ENCODE assay signal across 23 cellular contexts in genomic region chr10:45660876-45661411, GRCh38. TPM values are rescaled to one million over a fixed set of nuclear protein-coding genes. Genes with fewer than 3 reads are reported as not detected.
DNase-seq lines count a peak whose midpoint lies in the region; ATAC-seq, FAIRE-seq and TF ChIP-seq lines count a peak whose summit lies in the region.
"Had no signal": no experiment of that assay in that cellular context is flagged by ENCODE, and none has a peak within 500 bp of the region (broad histone marks: within the 10 kb centered on the region; RNA-seq: fewer than 3 reads in every experiment).

No MANE protein-coding gene starts in this region.

- CTCF ChIA-PET in activated CD4-positive, alpha-beta T cell treated with anti-CD3 and anti-CD28 coated beads, Interleukin-2, amount 10 ng/mL, durations not matched to agents 7 days and 5 days (lab: Charles Lee): interaction anchor here (1.5 kb wide), 1 partner anchor 11 kb away, joined by 4 read pairs; the partner anchor contains the start of gene ZFAND4
- CTCF ChIA-PET in WTC11 (lab: Charles Lee): no interaction called here

- POLR2A ChIA-PET in activated CD4-positive, alpha-beta T cell treated with anti-CD3 and anti-CD28 coated beads, Interleukin-2, amount 10 ng/mL, durations not matched to agents 7 days and 5 days (lab: Charles Lee): interaction anchor here (0.6 kb wide), 2 partner anchors 11 to 81 kb away, joined by 3 to 10 read pairs; no protein-coding TSS in a partner anchor
- POLR2A ChIA-PET in WTC11 (lab: Charles Lee): no interaction called here

- intact Hi-C loops in lower lobe of right lung (cut with DNase I): no loop called here

- no peak overlapping the region for H2BK5ac ChIP-seq in mesendoderm (ENCODE audit: low read length)

- ATAC-seq in WTC11: peak; percentile 66
- no peak for ATAC-seq in lower lobe of right lung
- ATAC-seq: A549, upper lobe of right lung had no signal

- H3K36me3 Mint-ChIP-seq in activated CD4-positive, alpha-beta T cell treated with anti-CD3 and anti-CD28 coated beads, Interleukin-2, amount 10 ng/mL, durations not matched to agents 7 days and 5 days (ENCODE audit: low read depth): peaks cover 64% of the 10 kb centered on the region
- peaks cover 25% of the 10 kb centered on the region for H3K36me3 Mint-ChIP-seq in WTC11

- peaks cover 20% of the 10 kb centered on the region for H3K9me3 Mint-ChIP-seq in activated CD4-positive, alpha-beta T cell treated with anti-CD3 and anti-CD28 coated beads, Interleukin-2, amount 10 ng/mL, durations not matched to agents 7 days and 5 days
- no peaks in the 10 kb centered on the region; the same call in 1 of the 2 replicates for H3K9me3 Mint-ChIP-seq in WTC11
- H3K9me3 Mint-ChIP-seq: neural crest cell had no signal

- H2BK120ac ChIP-seq in mesendoderm (ENCODE audit: low read depth, low read length): no peak overlapping the region

- H3K79me1 ChIP-seq in mesendoderm (ENCODE audit: low read length): no peaks in the 10 kb centered on the region

- no peak for DNase-seq in activated CD4-positive, alpha-beta T cell treated with anti-CD3 and anti-CD28 coated beads, Interleukin-2, amount 10 ng/mL, durations not matched to agents 7 days and 5 days
- DNase-seq in activated CD4-positive, alpha-beta T cell treated with anti-CD3 and anti-CD28 coated beads, Interleukin-2, amount 50 U/mL, for 48 hours: no peak
- DNase-seq in GM18507 (ENCODE audit: extremely low spot score, insufficient read length, low read depth) (no peak), WTC11 (ENCODE audit: low spot score) (no peak), mesendoderm (peak; percentile 52), lower lobe of right lung (no peak), Ammon's horn (ENCODE audit: low spot score) (no peak), WERI-Rb-1 (no peak)
- DNase-seq: activated CD4-positive, alpha-beta T cell treated with anti-CD3 and anti-CD28 coated beads, Interleukin-2, amount 50 U/mL, for 1 hour; activated T-cell treated with anti-CD3 and anti-CD28 coated beads, Interleukin-2, amount 50 U/mL, for 24 hours; foreskin melanocyte; kidney glomerular epithelial cell; NCI-H187; SK-N-SH; stimulated activated CD4-positive, alpha-beta T cell treated with anti-CD3 and anti-CD28 coated beads, Interleukin-2, amount 100 ng/mL, for 48 hours; upper lobe of right lung had no signal

- peak; percentile 62 for FAIRE-seq in GM18507 (lab: Jason Lieb, UNC)
- FAIRE-seq: A549, bronchial epithelial cell, TTC549 had no signal

- no peak overlapping the region for H3K4me3 ChIP-seq in mesendoderm (ENCODE audit: low read length)
- no peak overlapping the region for H3K4me3 ChIP-seq in lower lobe of right lung
- H3K4me3 ChIP-seq in WERI-Rb-1 (ENCODE audit: low read depth, low read length): no peak overlapping the region
- H3K4me3 ChIP-seq: A549, prostate gland, upper lobe of right lung had no signal

- H3K4me3 Mint-ChIP-seq in activated CD4-positive, alpha-beta T cell treated with anti-CD3 and anti-CD28 coated beads, Interleukin-2, amount 10 ng/mL, durations not matched to agents 7 days and 5 days: no peak overlapping the region
- H3K4me3 Mint-ChIP-seq in WTC11: no peak overlapping the region
- H3K4me3 Mint-ChIP-seq: activated T-cell treated with anti-CD3 and anti-CD28 coated beads, Interleukin-2, amount 50 U/mL, for 24 hours; dendritic cell treated with granulocyte-macrophage colony-stimulating factor and Interleukin-4, amounts not matched to agents 40 ng/mL and 50 ng/mL, for 4 days; neural crest cell had no signal

- H3K27me3 ChIP-seq in mesendoderm (ENCODE audit: insufficient read depth, low read length, poor library complexity) (no peaks in the 10 kb centered on the region), lower lobe of right lung (ENCODE audit: low read depth) (no peaks in the 10 kb centered on the region), WERI-Rb-1 (ENCODE audit: insufficient read depth, low read depth, severe bottlenecking) (no peaks in the 10 kb centered on the region)
- H3K27me3 ChIP-seq: upper lobe of right lung had no signal

- no CpG with 5 or more reads among the region's 2 CpGs for WGBS in mesendoderm (ENCODE audit: extremely low coverage, insufficient coverage, low lambda C conversion rate)

- no peak overlapping the region for H3K56ac ChIP-seq in mesendoderm (ENCODE audit: low read length)

- H3K4me1 ChIP-seq in mesendoderm (ENCODE audit: control insufficient read depth, low read depth, low read length): no peaks in the 10 kb centered on the region
- H3K4me1 ChIP-seq in lower lobe of right lung: no peaks in the 10 kb centered on the region
- H3K4me1 ChIP-seq: A549, prostate gland, upper lobe of right lung had no signal

- H4K8ac ChIP-seq in mesendoderm (ENCODE audit: low read depth, low read length): no peak overlapping the region

- H3K4me2 ChIP-seq in mesendoderm (ENCODE audit: low read length): no peak overlapping the region
- H3K4me2 ChIP-seq: A549, SK-N-SH had no signal

- H3K4me1 Mint-ChIP-seq in activated CD4-positive, alpha-beta T cell treated with anti-CD3 and anti-CD28 coated beads, Interleukin-2, amount 10 ng/mL, durations not matched to agents 7 days and 5 days: peaks cover 43% of the 10 kb centered on the region
- H3K4me1 Mint-ChIP-seq in WTC11: peaks cover 15% of the 10 kb centered on the region
- H3K4me1 Mint-ChIP-seq: neural crest cell had no signal

- peaks cover 7% of the 10 kb centered on the region for H3K9me3 ChIP-seq in lower lobe of right lung
- no peaks in the 10 kb centered on the region for H3K9me3 ChIP-seq in WERI-Rb-1 (ENCODE audit: severe bottlenecking)
- H3K9me3 ChIP-seq: A549, prostate gland had no signal

- H2AK5ac ChIP-seq in mesendoderm (ENCODE audit: low read length): no peak overlapping the region

- H3K18ac ChIP-seq in mesendoderm (ENCODE audit: low read length): no peak overlapping the region

- no peak overlapping the region for H3K9ac ChIP-seq in mesendoderm (ENCODE audit: low read length)
- H3K9ac ChIP-seq: SK-N-SH had no signal

- TF ChIP-seq CTCF in WTC11 (IDR thresholded peaks at IDR 0.05) (no peak), lower lobe of right lung (IDR thresholded peaks at IDR 0.05) (no peak), WERI-Rb-1 (IDR thresholded peaks at IDR 0.05; ENCODE audit: low read depth, low read length) (no peak)

- H3K4ac ChIP-seq in mesendoderm (ENCODE audit: low read depth, low read length): no peak overlapping the region

- H3K36me3 ChIP-seq in mesendoderm (ENCODE audit: control insufficient read depth, insufficient read depth, low read length) (no peaks in the 10 kb centered on the region), lower lobe of right lung (no peaks in the 10 kb centered on the region), WERI-Rb-1 (no peaks in the 10 kb centered on the region)
- H3K36me3 ChIP-seq: prostate gland, upper lobe of right lung had no signal

- H3K79me2 ChIP-seq in mesendoderm (ENCODE audit: control insufficient read depth, insufficient read depth, low read length): no peaks in the 10 kb centered on the region

- H3K27me3 Mint-ChIP-seq in activated CD4-positive, alpha-beta T cell treated with anti-CD3 and anti-CD28 coated beads, Interleukin-2, amount 10 ng/mL, durations not matched to agents 7 days and 5 days: no peaks in the 10 kb centered on the region
- H3K27me3 Mint-ChIP-seq in WTC11 (ENCODE audit: low read depth): no peaks in the 10 kb centered on the region
- H3K27me3 Mint-ChIP-seq: activated T-cell treated with anti-CD3 and anti-CD28 coated beads, Interleukin-2, amount 50 U/mL, for 24 hours; dendritic cell treated with granulocyte-macrophage colony-stimulating factor and Interleukin-4, amounts not matched to agents 40 ng/mL and 50 ng/mL, for 4 days had no signal

- no peak overlapping the region for H3K27ac ChIP-seq in mesendoderm (ENCODE audit: low read depth, low read length)
- H3K27ac ChIP-seq in lower lobe of right lung: no peak overlapping the region
- no peak overlapping the region for H3K27ac ChIP-seq in WERI-Rb-1
- H3K27ac ChIP-seq: A549, C4-2B, prostate gland, upper lobe of right lung had no signal

- H3K27ac Mint-ChIP-seq in activated CD4-positive, alpha-beta T cell treated with anti-CD3 and anti-CD28 coated beads, Interleukin-2, amount 10 ng/mL, durations not matched to agents 7 days and 5 days: peak overlapping the region; percentile 85
- H3K27ac Mint-ChIP-seq in WTC11: peak overlapping the region; percentile 69
- H3K27ac Mint-ChIP-seq: activated T-cell treated with anti-CD3 and anti-CD28 coated beads, Interleukin-2, amount 50 U/mL, for 24 hours; dendritic cell treated with granulocyte-macrophage colony-stimulating factor and Interleukin-4, amounts not matched to agents 40 ng/mL and 50 ng/mL, for 4 days had no signal

- H4K5ac ChIP-seq in mesendoderm (ENCODE audit: low read length): no peak overlapping the region

- no peak overlapping the region for H3K23ac ChIP-seq in mesendoderm (ENCODE audit: low read length)

- H2BK15ac ChIP-seq in mesendoderm (replicated peaks; ENCODE audit: low read depth): no peak overlapping the region

TF ChIP-seq in WTC11, 78 proteins besides CTCF, POLR2A, EP300 and RAD21 (continues in another document):
- TF ChIP-seq E2F5 (CRISPR knock-in tag; IDR thresholded peaks at IDR 0.05) (no peak), ZNF219 (CRISPR knock-in tag; IDR thresholded peaks at IDR 0.05; ENCODE audit: borderline replicate concordance) (no peak), ZNF396 (CRISPR knock-in tag; IDR thresholded peaks at IDR 0.05; ENCODE audit: borderline replicate concordance) (no peak), ZNF121 (CRISPR knock-in tag; IDR thresholded peaks at IDR 0.05) (no peak), MXD4 (CRISPR knock-in tag; IDR thresholded peaks at IDR 0.05; ENCODE audit: borderline replicate concordance) (no peak), GRHL2 (CRISPR knock-in tag; IDR thresholded peaks at IDR 0.05; ENCODE audit: insufficient replicate concordance, severe bottlenecking) (no peak)

RNA-seq across cellular contexts. Expression of gene ZFAND4, which starts 11.6 kb away (rescaled TPM):
- 10 to 100 TPM; 16.5 to 18.5 TPM for total RNA-seq in activated CD4-positive, alpha-beta T cell treated with anti-CD3 and anti-CD28 coated beads, Interleukin-2, amount 10 ng/mL, durations not matched to agents 7 days and 5 days
- total RNA-seq in WTC11 (2021): 18.3 to 18.4 TPM (median 18.3 TPM) in 3 replicates
- polyA plus RNA-seq in mesendoderm (2013, experiment 1 of 2): 6.9 TPM
- 6.8 TPM for polyA plus RNA-seq in mesendoderm (2013, experiment 2 of 2)
- 15.7 TPM for total RNA-seq in lower lobe of right lung
